ENCODE assay signal across 24 cellular contexts in genomic region chr9:72428329-72428728, GRCh38.
DNase-seq lines count a peak whose midpoint lies in the region; ATAC-seq, FAIRE-seq and TF ChIP-seq lines count a peak whose summit lies in the region.
"Had no signal": no experiment of that assay in that cellular context is flagged by ENCODE, and none has a peak within 500 bp of the region (broad histone marks: within the 10 kb centered on the region; RNA-seq: fewer than 3 reads in every experiment).

No MANE protein-coding gene starts in this region.

- dilution Hi-C loops in keratinocyte (cut with MboI; ENCODE audit: extremely low pct_ligation_motif_present, low sequenced_read_pairs), result no loop called here

- H3K9me1 ChIP-seq in keratinocyte (ENCODE audit: control insufficient read depth, extremely low read depth, insufficient read depth, low read length), result no peaks in the 10 kb centered on the region

- H3K4me1 ChIP-seq in A549 (peaks cover 2% of the 10 kb centered on the region), GM23248 (ENCODE audit: insufficient read depth) (peaks cover 25% of the 10 kb centered on the region), keratinocyte (ENCODE audit: control insufficient read depth, extremely low read depth, insufficient read depth, low read length) (peaks cover 10% of the 10 kb centered on the region), OCI-LY7 (ENCODE audit: insufficient read depth, low read length, poor library complexity, severe bottlenecking) (no peaks in the 10 kb centered on the region)
- H3K4me1 ChIP-seq: HAP-1, psoas muscle had no signal

- TF ChIP-seq RAD21 in A549 (conservative IDR thresholded peaks at IDR 0.05 in 1 of 2, IDR thresholded peaks at IDR 0.05 in 1 of 2), result no peak

- no peak for ATAC-seq in A549
- no peak for ATAC-seq in HG03520 (IDR thresholded peaks at IDR 0.05; ENCODE audit: unreplicated experiment)
- ATAC-seq: HepG2; naive thymus-derived CD8-positive, alpha-beta T cell; psoas muscle; stimulated activated naive CD8-positive, alpha-beta T cell treated with anti-CD3 and anti-CD28 coated beads, Interleukin-15, amount 100 ng/mL, for 72 hours had no signal

- H3F3A ChIP-seq in GM23248 (ENCODE audit: insufficient read depth), result peaks cover 25% of the 10 kb centered on the region

- FAIRE-seq in A549 (lab: Jason Lieb, UNC) (peak; percentile 13), keratinocyte (lab: Jason Lieb, UNC) (peak; percentile 53)
- FAIRE-seq: bronchial epithelial cell, GM18507, HepG2 had no signal

- H3K79me2 ChIP-seq in GM23248 (ENCODE audit: insufficient read depth), result no peaks in the 10 kb centered on the region
- H3K79me2 ChIP-seq in keratinocyte (ENCODE audit: control insufficient read depth, insufficient read depth, low read length), result no peaks in the 10 kb centered on the region
- H3K79me2 ChIP-seq in OCI-LY7 (ENCODE audit: insufficient read depth, low read depth, low read length), result no peaks in the 10 kb centered on the region

- H3K4me2 ChIP-seq in A549 (no peak overlapping the region), GM23248 (ENCODE audit: unreplicated experiment) (peak overlapping the region; percentile 45), keratinocyte (ENCODE audit: control insufficient read depth, extremely low read depth, insufficient read depth, low read depth, low read length) (peak overlapping the region; percentile 3), OCI-LY7 (ENCODE audit: low read length) (no peak overlapping the region)

- TF ChIP-seq POLR2A in A549 (IDR thresholded peaks at IDR 0.05; ENCODE audit: low read length), result no peak

- H2AFZ ChIP-seq in GM23248 (no peak overlapping the region), keratinocyte (ENCODE audit: control insufficient read depth, low read length) (peak overlapping the region; percentile 52), OCI-LY7 (ENCODE audit: low read length) (no peak overlapping the region)

- in situ Hi-C loops in GM23248 (cut with MboI) (no loop called here), brain microvascular endothelial cell (cut with HindIII; ENCODE audit: low pct_ligation_motif_present, low sequenced_read_pairs) (no loop called here)

- no peak for TF ChIP-seq EP300 in A549 (IDR thresholded peaks at IDR 0.05)

- H3K27me3 ChIP-seq in GM23248 (replicated peaks; ENCODE audit: insufficient read depth), result no peaks in the 10 kb centered on the region
- no peaks in the 10 kb centered on the region for H3K27me3 ChIP-seq in brain microvascular endothelial cell (replicated peaks)
- H3K27me3 ChIP-seq in keratinocyte (ENCODE audit: control insufficient read depth, extremely low read depth, insufficient read depth, low read length), result no peaks in the 10 kb centered on the region

- TF ChIP-seq CTCF in A549 (IDR thresholded peaks at IDR 0.05), result no peak
- TF ChIP-seq CTCF in brain microvascular endothelial cell (IDR thresholded peaks at IDR 0.05; ENCODE audit: low read depth, low read length, missing control alignments), result no peak
- TF ChIP-seq CTCF in keratinocyte (optimal IDR thresholded peaks at IDR 0.05 in 1 of 3, IDR thresholded peaks at IDR 0.05 in 1 of 3, conservative IDR thresholded peaks at IDR 0.05 in 1 of 3; ENCODE audit: extremely low read depth in 1 of 3, insufficient read depth in 2 of 3, low read length in 3 of 3), result no peak
- TF ChIP-seq CTCF in OCI-LY7 (conservative IDR thresholded peaks at IDR 0.05; ENCODE audit: low read length), result no peak

- no peaks in the 10 kb centered on the region for H3K9me2 ChIP-seq in GM23248 (ENCODE audit: insufficient read depth)
- no peaks in the 10 kb centered on the region for H3K9me2 ChIP-seq in OCI-LY7 (ENCODE audit: insufficient read depth, low read length)

- CTCF ChIA-PET in A549 (lab: Yijun Ruan, JAX) (no interaction called here), OCI-LY7 (lab: Charles Lee; ENCODE audit: unreplicated experiment) (no interaction called here)

- no peaks in the 10 kb centered on the region for H3K9me3 ChIP-seq in A549
- H3K9me3 ChIP-seq in GM23248 (ENCODE audit: low read depth), result no peaks in the 10 kb centered on the region
- no peaks in the 10 kb centered on the region for H3K9me3 ChIP-seq in keratinocyte (ENCODE audit: control insufficient read depth, low read depth, low read length)
- H3K9me3 ChIP-seq in OCI-LY7 (ENCODE audit: low read length), result no peaks in the 10 kb centered on the region
- H3K9me3 ChIP-seq: HAP-1, psoas muscle had no signal

- H3K36me3 ChIP-seq in GM23248 (ENCODE audit: low read depth) (no peaks in the 10 kb centered on the region), brain microvascular endothelial cell (replicated peaks) (no peaks in the 10 kb centered on the region), keratinocyte (ENCODE audit: control insufficient read depth in 2 of 2, extremely low read depth in 1 of 2, insufficient read depth in 2 of 2, low read length in 2 of 2) (no peaks in the 10 kb centered on the region), OCI-LY7 (ENCODE audit: insufficient read depth, low read length) (no peaks in the 10 kb centered on the region)
- H3K36me3 ChIP-seq: HAP-1 had no signal

- 45% methylated on average over 1 of the region's 1 CpG for WGBS in A549 (ENCODE audit: missing lambda C conversion rate)
- 0 to 10% methylated on average over 1 of the region's 1 CpG for WGBS in GM23248 (ENCODE audit: low coverage in 1 of 2, low lambda C conversion rate in 2 of 2, missing lambda C conversion rate in 2 of 2), 2 experiments

- 0 out of 2 replicates have a peak overlapping the region, but pooled peaks have one; percentile 7 for H3K9ac ChIP-seq in GM23248
- no peak overlapping the region for H3K9ac ChIP-seq in keratinocyte (ENCODE audit: control insufficient read depth, extremely low read depth, insufficient read depth, low read length)

- no peaks in the 10 kb centered on the region for H4K20me1 ChIP-seq in GM23248 (ENCODE audit: insufficient read depth)
- H4K20me1 ChIP-seq in keratinocyte (ENCODE audit: control insufficient read depth, extremely low read depth, insufficient read depth, low read length), result no peaks in the 10 kb centered on the region
- H4K20me1 ChIP-seq in OCI-LY7 (ENCODE audit: insufficient read depth, low read length), result no peaks in the 10 kb centered on the region

- DNase-seq in A549 (ENCODE audit: low read depth in 1 of 2, low spot score in 1 of 2) (no peak), GM23248 (peak; percentile 71), brain microvascular endothelial cell (peak; percentile 4), keratinocyte (ENCODE audit: low read depth, low spot score) (no peak), NCI-H526 (lab: John Stamatoyannopoulos, UW) (no peak), OCI-LY7 (ENCODE audit: low spot score) (no peak), activated gamma-delta T cell (lab: John Stamatoyannopoulos, UW) (no peak)
- DNase-seq: activated CD4-positive, alpha-beta T cell treated with anti-CD3 and anti-CD28 coated beads for 1 hour; activated CD8-positive, alpha-beta memory T cell treated with anti-CD3 and anti-CD28 coated beads, Interleukin-2, amount 50 U/mL, for 48 hours; activated naive CD4-positive, alpha-beta T cell treated with anti-CD3 and anti-CD28 coated beads for 36 hours; effector CD8-positive, alpha-beta T cell; foreskin melanocyte; naive thymus-derived CD8-positive, alpha-beta T cell; NCI-H187 treated with DMSO at 0.1 percent for 48 hours; NCI-H446; psoas muscle; SHP77; stimulated activated naive CD8-positive, alpha-beta T cell treated with anti-CD3 and anti-CD28 coated beads, Interleukin-15, amount 100 ng/mL, for 72 hours; T-helper 2 cell had no signal

- POLR2A ChIA-PET in A549 (lab: Yijun Ruan, JAX), result no interaction called here
- POLR2A ChIA-PET in OCI-LY7 (lab: Charles Lee), result no interaction called here

- H3K4me3 ChIP-seq in A549 (no peak overlapping the region), GM23248 (peak overlapping the region; percentile 34), brain microvascular endothelial cell (ENCODE audit: low read depth, low read length) (no peak overlapping the region), keratinocyte (ENCODE audit: control insufficient read depth in 2 of 3, extremely low read depth in 1 of 3, insufficient read depth in 2 of 3, low read depth in 1 of 3, low read length in 3 of 3) (no peak overlapping the region), OCI-LY7 (ENCODE audit: low read depth, low read length, poor library complexity, severe bottlenecking) (no peak overlapping the region)
- H3K4me3 ChIP-seq: HAP-1, psoas muscle had no signal

- intact Hi-C loops in OCI-LY7 (cut with micrococcal nuclease; ENCODE audit: unreplicated experiment), result no loop called here

- BruUV-seq in OCI-LY7 (replicated peaks; lab: Mats Ljungman, UMichigan), result no TSS peak

- no peak overlapping the region for H3K27ac ChIP-seq in A549
- H3K27ac ChIP-seq in GM23248, result peak overlapping the region; percentile 62
- H3K27ac ChIP-seq in brain microvascular endothelial cell, result peak overlapping the region; percentile 26
- H3K27ac ChIP-seq in keratinocyte (ENCODE audit: control insufficient read depth, insufficient read depth, low read length), result no peak overlapping the region
- no peak overlapping the region for H3K27ac ChIP-seq in OCI-LY7 (ENCODE audit: low read depth, low read length, poor library complexity, severe bottlenecking)
- H3K27ac ChIP-seq: psoas muscle had no signal

TF ChIP-seq in A549, 52 proteins besides CTCF, POLR2A, EP300 and RAD21:
- TF ChIP-seq, protein P1, sequence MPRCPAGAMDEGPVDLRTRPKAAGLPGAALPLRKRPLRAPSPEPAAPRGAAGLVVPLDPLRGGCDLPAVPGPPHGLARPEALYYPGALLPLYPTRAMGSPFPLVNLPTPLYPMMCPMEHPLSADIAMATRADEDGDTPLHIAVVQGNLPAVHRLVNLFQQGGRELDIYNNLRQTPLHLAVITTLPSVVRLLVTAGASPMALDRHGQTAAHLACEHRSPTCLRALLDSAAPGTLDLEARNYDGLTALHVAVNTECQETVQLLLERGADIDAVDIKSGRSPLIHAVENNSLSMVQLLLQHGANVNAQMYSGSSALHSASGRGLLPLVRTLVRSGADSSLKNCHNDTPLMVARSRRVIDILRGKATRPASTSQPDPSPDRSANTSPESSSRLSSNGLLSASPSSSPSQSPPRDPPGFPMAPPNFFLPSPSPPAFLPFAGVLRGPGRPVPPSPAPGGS (IDR thresholded peaks at IDR 0.05), result no peak
- no peak for TF ChIP-seq TP53 (CRISPR knock-in tag; IDR thresholded peaks at IDR 0.05)
- no peak for TF ChIP-seq FOXS1 (CRISPR knock-in tag; IDR thresholded peaks at IDR 0.05)
- TF ChIP-seq MYC (IDR thresholded peaks at IDR 0.05; ENCODE audit: borderline replicate concordance, low read length), result no peak

Comparison
In these comparisons a context has a peak if more than half of its experiments do, and no peak if none do; other contexts are left out.
1. DNase-seq: peak in GM23248 (single experiment) and brain microvascular endothelial cell (single experiment); none in A549 (0 of 2), keratinocyte (single experiment), NCI-H526 (0 of 2), OCI-LY7 (single experiment) and activated gamma-delta T cell (single experiment).
2. H3K27ac ChIP-seq: peak in GM23248 (single experiment) and brain microvascular endothelial cell (single experiment); none in A549 (0 of 2), keratinocyte (single experiment) and OCI-LY7 (single experiment).
3. H3K4me2 ChIP-seq: peak in GM23248 (single experiment) and keratinocyte (single experiment); none in A549 (single experiment) and OCI-LY7 (single experiment).